Comparison of ENCODE assay signal across 21 cellular contexts in genomic region chr9:76599970-76600369, GRCh38.
DNase-seq lines count a peak whose midpoint lies in the region; ATAC-seq lines count a peak whose summit lies in the region.
"Had no signal": no experiment of that assay in that cellular context is flagged by ENCODE, and none has a peak within 500 bp of the region (broad histone marks: within the 10 kb centered on the region; RNA-seq: fewer than 3 reads in every experiment).

No MANE protein-coding gene starts in this region.

- no peak overlapping the region for H3K4me3 ChIP-seq in SJCRH30
- H3K4me3 ChIP-seq: BLaER1, Peyer's patch had no signal

- H3K27ac ChIP-seq in SJCRH30 = no peak overlapping the region
- no peak overlapping the region for H3K27ac ChIP-seq in caudate nucleus (ENCODE audit: low read depth, low read length)
- H3K27ac ChIP-seq: BLaER1, HL-60, KMS-11, Peyer's patch had no signal

- POLR2A ChIA-PET in naive thymus-derived CD8-positive, alpha-beta T cell (lab: Charles Lee) = no interaction called here

- H3K27me3 ChIP-seq in SJCRH30 = no peaks in the 10 kb centered on the region
- H3K27me3 ChIP-seq: BLaER1, Peyer's patch had no signal

- H3K36me3 Mint-ChIP-seq in naive thymus-derived CD8-positive, alpha-beta T cell = no peaks in the 10 kb centered on the region
- H3K36me3 Mint-ChIP-seq: CD4-positive, alpha-beta memory T cell had no signal

- no peaks in the 10 kb centered on the region for H3K9me3 ChIP-seq in SJCRH30 (replicated peaks)
- H3K9me3 ChIP-seq: BLaER1, Peyer's patch, SK-N-SH had no signal

- H3K27me3 Mint-ChIP-seq in naive thymus-derived CD8-positive, alpha-beta T cell = peaks cover 0 to 6% (median 2%) of the 10 kb centered on the region in 5 donors

- no peak for ATAC-seq in naive thymus-derived CD8-positive, alpha-beta T cell

- H3K4me3 Mint-ChIP-seq in naive thymus-derived CD8-positive, alpha-beta T cell = no peak overlapping the region
- H3K4me3 Mint-ChIP-seq: CD4-positive, alpha-beta memory T cell; H9 had no signal

- DNase-seq in DMS53 treated with DMSO at 0.1 percent for 48 hours (lab: John Stamatoyannopoulos, UW; ENCODE audit: unreplicated experiment) (peak; percentile 16), NCI-H1417 (lab: John Stamatoyannopoulos, UW) (peak in 2 of 3 experiments; percentile 38 to 79), NCI-H510A treated with DMSO at 0.1 percent for 48 hours (lab: John Stamatoyannopoulos, UW) (peak; percentile 44), left kidney (ENCODE audit: low read depth, low spot score) (peak; percentile 65), SIG-M5 (lab: John Stamatoyannopoulos, UW) (no peak), SJCRH30 (no peak), caudate nucleus (lab: John Stamatoyannopoulos, UW) (no peak)
- DNase-seq in naive thymus-derived CD8-positive, alpha-beta T cell = no peak
- DNase-seq: CD4-positive, alpha-beta memory T cell; DND-41; H9; NCI-H187; NCI-H2171 treated with DMSO at 0.1 percent for 48 hours; NK-92 treated with Interleukin-12 subunit alpha and Interleukin-12 subunit beta, amount 100 ng/mL, for 24 hours; Peyer's patch; SK-N-SH; T-helper 1 cell; T-helper 9 cell had no signal

- H3K4me1 Mint-ChIP-seq in naive thymus-derived CD8-positive, alpha-beta T cell = peaks cover 0 to 3% (median 0%) of the 10 kb centered on the region in 4 donors
- H3K4me1 Mint-ChIP-seq: CD4-positive, alpha-beta memory T cell had no signal

- no peaks in the 10 kb centered on the region for H3K9me3 Mint-ChIP-seq in naive thymus-derived CD8-positive, alpha-beta T cell
- H3K9me3 Mint-ChIP-seq: CD4-positive, alpha-beta memory T cell; H9 had no signal

- H3K27ac Mint-ChIP-seq in naive thymus-derived CD8-positive, alpha-beta T cell = no peak overlapping the region
- H3K27ac Mint-ChIP-seq: CD4-positive, alpha-beta memory T cell; H9 had no signal

- H3K4me1 ChIP-seq in SJCRH30 = peaks cover 5% of the 10 kb centered on the region
- H3K4me1 ChIP-seq: Peyer's patch had no signal

- no peaks in the 10 kb centered on the region for H3K36me3 ChIP-seq in SJCRH30
- H3K36me3 ChIP-seq: BLaER1, Peyer's patch had no signal

Comparison
In these comparisons a context has a peak if more than half of its experiments do, and no peak if none do; other contexts are left out.
1. DNase-seq: peak in DMS53 treated with DMSO at 0.1 percent for 48 hours (single experiment), NCI-H1417 (2 of 3), NCI-H510A treated with DMSO at 0.1 percent for 48 hours (single experiment) and left kidney (single experiment); none in SIG-M5 (single experiment), SJCRH30 (0 of 2), naive thymus-derived CD8-positive, alpha-beta T cell (0 of 10) and caudate nucleus (0 of 61).